Comparison of ENCODE assay signal across 8 cellular contexts in genomic region chr1:89126234-89126580, GRCh38. TPM values are rescaled to one million over a fixed set of nuclear protein-coding genes. Genes with fewer than 3 reads are reported as not detected.
DNase-seq lines count a peak whose midpoint lies in the region; ATAC-seq, FAIRE-seq and TF ChIP-seq lines count a peak whose summit lies in the region.

No MANE protein-coding gene starts in this region.

- H3K9me3 ChIP-seq in breast epithelium (no peaks in the 10 kb centered on the region), pancreas (no peaks in the 10 kb centered on the region)

- TF ChIP-seq POLR2A in breast epithelium (IDR thresholded peaks at IDR 0.05): no peak

- peak overlapping the region; percentile 58 to 84 (median 58) for H3K4me3 ChIP-seq in breast epithelium
- peak overlapping the region in 2 of 4 donors; percentile 17 to 39 for H3K4me3 ChIP-seq in pancreas

- no peaks in the 10 kb centered on the region for H3K27me3 ChIP-seq in breast epithelium
- H3K27me3 ChIP-seq in pancreas: no peaks in the 10 kb centered on the region

- TF ChIP-seq CTCF in breast epithelium (IDR thresholded peaks at IDR 0.05) (no peak), pancreas (IDR thresholded peaks at IDR 0.05) (no peak)

- H3K36me3 ChIP-seq in breast epithelium: no peaks in the 10 kb centered on the region
- H3K36me3 ChIP-seq in pancreas: no peaks in the 10 kb centered on the region

- DNase-seq in breast epithelium (ENCODE audit: low spot score in 2 of 2) (no peak), pancreas (no peak), SK-N-DZ (ENCODE audit: low spot score) (no peak), CD1c-positive myeloid dendritic cell (ENCODE audit: extremely low spot score) (no peak), RKO (ENCODE audit: low spot score) (no peak), NCI-H1092 treated with DMSO at 0.1 percent for 48 hours (lab: John Stamatoyannopoulos, UW) (no peak)

- ATAC-seq in GM18498 (IDR thresholded peaks at IDR 0.05; ENCODE audit: unreplicated experiment) (peak; percentile 12), HG02759 (IDR thresholded peaks at IDR 0.05; ENCODE audit: unreplicated experiment) (peak; percentile 18), pancreas (peak in 1 of 4 donors; percentile 4)

- H3K4me1 ChIP-seq in breast epithelium (peaks cover 0 to 3% of the 10 kb centered on the region in 2 donors), pancreas (peaks cover 0 to 17% (median 7%) of the 10 kb centered on the region in 3 donors)

- intact Hi-C loops in breast epithelium (cut with DNase I; ENCODE audit: low total_unique reads): no loop called here
- intact Hi-C loops in pancreas (cut with DNase I): no loop called here

- peak overlapping the region; percentile 88 to 94 for H3K27ac ChIP-seq in breast epithelium
- peak overlapping the region in 2 of 4 donors; percentile 53 to 80 for H3K27ac ChIP-seq in pancreas

- FAIRE-seq in pancreas (lab: Jason Lieb, UNC): peak; percentile 91

RNA-seq across cellular contexts. Expression of gene GBP2, which starts 0.3 kb away (rescaled TPM):
- 100 to 1,000 TPM in 2 of 3 donors, 10 to 100 TPM in 1; 53.0 to 219 (median 122) TPM for total RNA-seq in breast epithelium
- total RNA-seq in pancreas: 10 to 100 TPM in 2 of 6 donors, 1 to 10 TPM in 4; 2.4 to 17.0 (median 3.6) TPM
- polyA plus RNA-seq in pancreas: 10 to 100 TPM; 13.5 to 19.5 TPM
- polyA plus RNA-seq in SK-N-DZ (2014; cell fraction: cytosol; rRNA removed): 0.06 and 0.23 TPM in 2 replicates
- polyA plus RNA-seq in SK-N-DZ (2014; cell fraction: nucleus; rRNA removed): 0.27 TPM in 1 of 2 replicates, not detected in the other

RNA-seq across cellular contexts. Expression of gene GBP7, which starts 49.6 kb away (rescaled TPM):
- total RNA-seq in breast epithelium (not detected), pancreas (under 1 TPM in 1 of 6 donors, not detected in 5; 0.09 TPM)
- polyA plus RNA-seq in pancreas: not detected
- polyA plus RNA-seq in SK-N-DZ (2014; cell fraction: cytosol; rRNA removed): not detected in 2 replicates
- polyA plus RNA-seq in SK-N-DZ (2014; cell fraction: nucleus; rRNA removed): not detected in 2 replicates
